ENCODE assay signal across 24 cellular contexts in genomic region chr5:89128930-89129625, GRCh38.
"Had no signal": no experiment of that assay in that cellular context is flagged by ENCODE, and none has a peak within 500 bp of the region (broad histone marks: within the 10 kb centered on the region; RNA-seq: fewer than 3 reads in every experiment).

No MANE protein-coding gene starts in this region.

- H3K36me3 ChIP-seq: adrenal gland, ascending aorta, brain microvascular endothelial cell, esophagus squamous epithelium, right lobe of liver, stomach, suprapubic skin, transverse colon had no signal

- H3K4me1 Mint-ChIP-seq: stimulated activated memory B cell treated with anti-CD40 and anti-IgM and Interleukin-4, amounts not matched to agents 10 μg/mL and 1 μg/mL and 100 μg/mL, for 72 hours had no signal

- H3K27ac ChIP-seq: adrenal gland, ascending aorta, brain microvascular endothelial cell, esophagus squamous epithelium, parathyroid adenoma, right lobe of liver, skin epidermis, stomach, suprapubic skin, transverse colon had no signal

- H3K9me3 ChIP-seq: adrenal gland, ascending aorta, esophagus squamous epithelium, right lobe of liver, stomach, suprapubic skin, transverse colon had no signal

- H3K27me3 ChIP-seq: adrenal gland, ascending aorta, brain microvascular endothelial cell, esophagus squamous epithelium, right lobe of liver, stomach, suprapubic skin, transverse colon had no signal

- H3K27ac Mint-ChIP-seq: activated naive CD8-positive, alpha-beta T cell; natural killer cell treated with Interleukin-12 subunit alpha and Interleukin-12 subunit beta and Interleukin-15 and Interleukin-18, amount 100 ng/mL, for 72 hours; stimulated activated memory B cell treated with anti-CD40 and anti-IgM and Interleukin-4, amounts not matched to agents 10 μg/mL and 1 μg/mL and 100 μg/mL, for 72 hours had no signal

- ATAC-seq: activated T-cell treated with anti-CD3 and anti-CD28 coated beads, Interleukin-2, amount 50 U/mL, for 4 hours; left ventricle myocardium superior; right lobe of liver; stimulated activated memory B cell treated with anti-CD40 and anti-IgM and Interleukin-4, amounts not matched to agents 10 μg/mL and 1 μg/mL and 100 μg/mL, for 72 hours had no signal

- H3K9me3 Mint-ChIP-seq: activated T-helper 2 cell treated with anti-CD3 and anti-CD28 coated beads, Interferon-gamma antibody, Interleukin-2, Interleukin-4, amounts not matched to agents 10 μg/mL and 5 μg/mL and 100 μg/mL, durations not matched to agents 14 hours and 24 hours and 36 hours; natural killer cell treated with Interleukin-12 subunit alpha and Interleukin-12 subunit beta and Interleukin-15 and Interleukin-18, amount 100 ng/mL, for 72 hours; stimulated activated memory B cell treated with anti-CD40 and anti-IgM and Interleukin-4, amounts not matched to agents 10 μg/mL and 1 μg/mL and 100 μg/mL, for 72 hours had no signal

- H3K27me3 Mint-ChIP-seq: activated naive CD8-positive, alpha-beta T cell; natural killer cell treated with Interleukin-12 subunit alpha and Interleukin-12 subunit beta and Interleukin-15 and Interleukin-18, amount 100 ng/mL, for 72 hours; stimulated activated memory B cell treated with anti-CD40 and anti-IgM and Interleukin-4, amounts not matched to agents 10 μg/mL and 1 μg/mL and 100 μg/mL, for 72 hours had no signal

- H3K4me1 ChIP-seq: adrenal gland, ascending aorta, esophagus squamous epithelium, parathyroid adenoma, right lobe of liver, stomach, suprapubic skin had no signal

- DNase-seq: activated CD4-positive, alpha-beta T cell treated with anti-CD3 and anti-CD28 coated beads for 4 hours; activated CD4-positive, alpha-beta T cell treated with anti-CD3 and anti-CD28 coated beads, Interleukin-2, amount 50 U/mL, for 48 hours; activated CD4-positive, CD25-positive, alpha-beta regulatory T cell; activated CD8-positive, alpha-beta memory T cell treated with anti-CD3 and anti-CD28 coated beads, Interleukin-2, amount 50 U/mL, for 48 hours; activated naive CD4-positive, alpha-beta T cell; activated T-cell treated with anti-CD3 and anti-CD28 coated beads, Interleukin-2, amount 50 U/mL, for 4 hours; adrenal gland; brain microvascular endothelial cell; central memory CD4-positive, alpha-beta T cell; effector memory CD4-positive, alpha-beta T cell; esophagus squamous epithelium; left ventricle myocardium superior; mammary epithelial cell; right lobe of liver; stomach; transverse colon had no signal

- H3K4me3 ChIP-seq: adrenal gland, ascending aorta, esophagus squamous epithelium, right lobe of liver, skin epidermis, stomach, suprapubic skin, transverse colon had no signal

- H3K4me3 Mint-ChIP-seq: activated naive CD8-positive, alpha-beta T cell; activated T-cell treated with anti-CD3 and anti-CD28 coated beads, Interleukin-2, amount 50 U/mL, for 4 hours; natural killer cell treated with Interleukin-12 subunit alpha and Interleukin-12 subunit beta and Interleukin-15 and Interleukin-18, amount 100 ng/mL, for 72 hours; stimulated activated memory B cell treated with anti-CD40 and anti-IgM and Interleukin-4, amounts not matched to agents 10 μg/mL and 1 μg/mL and 100 μg/mL, for 72 hours had no signal

- H3K36me3 Mint-ChIP-seq: activated naive CD8-positive, alpha-beta T cell; natural killer cell treated with Interleukin-12 subunit alpha and Interleukin-12 subunit beta and Interleukin-15 and Interleukin-18, amount 100 ng/mL, for 72 hours; stimulated activated memory B cell treated with anti-CD40 and anti-IgM and Interleukin-4, amounts not matched to agents 10 μg/mL and 1 μg/mL and 100 μg/mL, for 72 hours had no signal
